ENCODE assay signal across 4 cellular contexts in the genomic region with DNA sequence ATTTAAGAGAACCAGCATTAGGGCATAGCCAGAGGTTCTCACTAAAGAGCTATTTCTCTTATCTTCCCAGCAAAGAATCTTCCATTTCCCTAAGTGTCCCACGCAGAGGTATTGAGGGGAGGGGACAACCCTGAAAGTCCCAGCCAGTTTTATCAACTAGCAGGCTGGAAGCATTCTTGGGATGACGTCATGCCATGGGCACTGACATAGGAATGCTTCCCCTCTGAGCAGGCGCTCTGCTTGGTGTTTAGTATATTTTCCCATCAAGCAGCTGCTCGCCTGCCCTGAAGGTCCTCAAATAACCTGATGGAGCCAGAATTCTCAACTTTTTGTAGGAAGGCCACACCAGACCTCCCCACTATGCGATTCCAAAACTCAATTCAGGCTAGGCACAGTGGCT.
DNase-seq lines count a peak whose midpoint lies in the region; ATAC-seq and TF ChIP-seq lines count a peak whose summit lies in the region.
"Not testable (repeated sequence)": the region's sequence is repeated elsewhere in the genome, so short reads cannot be mapped to it uniquely, and the experiment has no call there.

No MANE protein-coding gene starts in this region.

- not testable (repeated sequence) for H3K4me3 ChIP-seq in heart left ventricle; right cardiac atrium (ENCODE audit: low read length)

- H3K27ac ChIP-seq in heart left ventricle; right cardiac atrium (ENCODE audit: low read length): not testable (repeated sequence)

- H3K9me3 ChIP-seq in heart left ventricle; right cardiac atrium (ENCODE audit: control insufficient read depth, low read length): not testable (repeated sequence)

- not testable (repeated sequence) for H3K4me1 ChIP-seq in heart left ventricle; right cardiac atrium (ENCODE audit: control insufficient read depth, insufficient read depth, low read length)

- no CpG with 5 or more reads among the region's 5 CpGs for WGBS in heart left ventricle, 4 donors
- WGBS in right cardiac atrium = no CpG with 5 or more reads among the region's 5 CpGs

- TF ChIP-seq POLR2A in heart left ventricle (IDR thresholded peaks at IDR 0.05) = not testable (repeated sequence)

- intact Hi-C loops in heart left ventricle (cut with DNase I); left cardiac atrium (cut with DNase I); right cardiac atrium (cut with DNase I): not testable (repeated sequence)

- not testable (repeated sequence) for TF ChIP-seq CTCF in heart left ventricle (IDR thresholded peaks at IDR 0.05)

- peak; percentile 49; the same call in 1 of the 3 replicates for ATAC-seq in SK-N-SH treated with all-trans-retinoic acid at 6 μM for 48 hours
- ATAC-seq in heart left ventricle = peak; percentile 26 to 81 (median 69)
- ATAC-seq in left cardiac atrium = peak; percentile 53 to 58
- peak; percentile 71 for ATAC-seq in right cardiac atrium

- not testable (repeated sequence) for DNase-seq in heart left ventricle, left cardiac atrium, right cardiac atrium

- not testable (repeated sequence) for H3K27me3 ChIP-seq in heart left ventricle; right cardiac atrium (ENCODE audit: control insufficient read depth, insufficient read depth)

- not testable (repeated sequence) for H3K36me3 ChIP-seq in heart left ventricle
